Comparison of ENCODE assay signal across 1 cellular context in genomic region chr21:39525601-39526000, GRCh38.
A peak's percentile ranks its signal among the peaks of the same experiment; 100 is the strongest.
TF ChIP-seq lines count a peak whose summit lies in the region.

No MANE protein-coding gene starts in this region.

TF ChIP-seq in K562, 482 proteins besides CTCF, POLR2A, EP300 and RAD21:
- TF ChIP-seq CTCFL (IDR thresholded peaks at IDR 0.05; ENCODE audit: borderline replicate concordance, insufficient read depth, low read depth, low read length, poor library complexity, severe bottlenecking) (peak; percentile 36), PML (IDR thresholded peaks at IDR 0.05; ENCODE audit: low read length) (no peak), MCM5 (IDR thresholded peaks at IDR 0.05; ENCODE audit: low read depth) (no peak), MED1 (CRISPR knock-in tag; IDR thresholded peaks at IDR 0.05; ENCODE audit: borderline replicate concordance) (no peak)
